In the genomic region with DNA sequence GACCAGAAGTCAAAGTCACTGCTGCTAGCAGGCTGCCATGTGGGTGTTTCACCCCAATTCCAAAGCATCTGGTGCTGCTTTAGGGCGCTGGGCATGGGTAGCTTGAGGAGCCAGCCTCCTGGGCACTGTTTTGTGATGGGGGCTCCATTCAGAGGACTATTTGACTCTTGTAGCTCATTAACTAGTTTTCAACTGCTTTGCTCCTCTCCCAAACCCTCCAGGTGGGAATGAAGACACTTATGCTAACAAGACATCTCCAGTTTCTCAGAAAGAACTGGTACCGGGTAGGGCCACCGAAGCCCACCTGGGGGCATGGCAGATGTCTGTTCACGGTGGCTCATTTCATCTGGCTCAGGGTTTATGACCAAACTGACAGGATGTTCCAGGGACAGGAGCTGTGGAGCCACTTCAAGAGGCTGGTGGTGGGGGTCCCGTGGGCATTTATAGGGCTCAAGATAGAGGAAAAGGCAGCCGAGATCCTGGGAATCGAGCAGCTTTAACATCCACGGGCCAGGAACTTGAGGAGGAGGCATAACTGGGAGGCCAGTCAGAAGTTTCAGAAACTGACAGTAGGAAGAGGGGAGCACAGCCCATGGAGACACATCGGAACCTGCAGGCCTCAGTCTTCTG, we compare ENCODE assay signal across 13 cellular contexts. TPM values are rescaled to one million over a fixed set of nuclear protein-coding genes. Genes with fewer than 3 reads are reported as not detected.
DNase-seq lines count a peak whose midpoint lies in the region; ATAC-seq and TF ChIP-seq lines count a peak whose summit lies in the region.
"Had no signal": no experiment of that assay in that cellular context is flagged by ENCODE, and none has a peak within 500 bp of the region (broad histone marks: within the 10 kb centered on the region; RNA-seq: fewer than 3 reads in every experiment).

No MANE protein-coding gene starts in this region.

- peak overlapping the region; percentile 84 for H3K27ac ChIP-seq in ACC112 (ENCODE audit: low read depth, low read length)
- H3K27ac ChIP-seq in WERI-Rb-1, result peak overlapping the region; percentile 49
- H3K27ac ChIP-seq in right cardiac atrium (ENCODE audit: low read length), result peak overlapping the region; percentile 88
- H3K27ac ChIP-seq in rectal smooth muscle tissue (ENCODE audit: low read depth, low read length), result peak overlapping the region; percentile 77
- H3K27ac ChIP-seq: BLaER1 had no signal

- H3K27me3 ChIP-seq in ACC112 (ENCODE audit: insufficient read depth, low read length), result no peaks in the 10 kb centered on the region
- H3K27me3 ChIP-seq in WERI-Rb-1 (ENCODE audit: insufficient read depth, low read depth, severe bottlenecking), result no peaks in the 10 kb centered on the region
- no peaks in the 10 kb centered on the region for H3K27me3 ChIP-seq in right cardiac atrium (ENCODE audit: control insufficient read depth, insufficient read depth)
- H3K27me3 ChIP-seq in rectal smooth muscle tissue (ENCODE audit: control insufficient read depth, insufficient read depth, low read length), result no peaks in the 10 kb centered on the region
- H3K27me3 ChIP-seq: BLaER1 had no signal

- H3K36me3 ChIP-seq in ACC112 (ENCODE audit: insufficient read depth, low read length) (peaks cover 57% of the 10 kb centered on the region), WERI-Rb-1 (peaks cover 87% of the 10 kb centered on the region), rectal smooth muscle tissue (ENCODE audit: control insufficient read depth, insufficient read depth, low read length) (peaks cover 44% of the 10 kb centered on the region)

- ATAC-seq in right cardiac atrium, result no peak
- ATAC-seq: activated CD8-positive, alpha-beta T cell treated with anti-CD3 and anti-CD28 coated beads, Interleukin-2, amount 10 ng/mL, durations not matched to agents 7 days and 5 days; stimulated activated memory B cell treated with anti-CD40 and anti-IgM and Interleukin-4, amounts not matched to agents 10 μg/mL and 1 μg/mL and 100 μg/mL, for 72 hours had no signal

- no peak for TF ChIP-seq CTCF in WERI-Rb-1 (IDR thresholded peaks at IDR 0.05; ENCODE audit: low read depth, low read length)

- WGBS in right cardiac atrium, result 75% methylated on average over 9 of the region's 9 CpGs

- peaks cover 19% of the 10 kb centered on the region for H3K79me2 ChIP-seq in ACC112 (ENCODE audit: control insufficient read depth, insufficient read depth, low read length, unreplicated experiment)

- no peaks in the 10 kb centered on the region for H3K9me3 ChIP-seq in WERI-Rb-1 (ENCODE audit: severe bottlenecking)
- H3K9me3 ChIP-seq in right cardiac atrium (ENCODE audit: control insufficient read depth, low read length), result no peaks in the 10 kb centered on the region
- H3K9me3 ChIP-seq: BLaER1 had no signal

- no peak overlapping the region for H2AFZ ChIP-seq in ACC112 (ENCODE audit: low read length, unreplicated experiment)

- no peak overlapping the region for H3K9ac ChIP-seq in rectal smooth muscle tissue (ENCODE audit: low read length)
- H3K9ac ChIP-seq: BLaER1 had no signal

- H3K4me1 ChIP-seq in ACC112 (ENCODE audit: control insufficient read depth, insufficient read depth, low read length, unreplicated experiment) (peaks cover 63% of the 10 kb centered on the region), right cardiac atrium (ENCODE audit: control insufficient read depth, insufficient read depth, low read length) (peaks cover 49% of the 10 kb centered on the region), rectal smooth muscle tissue (ENCODE audit: control insufficient read depth, insufficient read depth, low read length) (peaks cover 48% of the 10 kb centered on the region)

- H3K4me3 ChIP-seq in ACC112 (ENCODE audit: low read depth, low read length), result peak overlapping the region; percentile 24; the same call in 1 of the 2 replicates
- H3K4me3 ChIP-seq in WERI-Rb-1 (ENCODE audit: low read depth, low read length), result no peak overlapping the region
- no peak overlapping the region for H3K4me3 ChIP-seq in right cardiac atrium (ENCODE audit: low read length)
- no peak overlapping the region for H3K4me3 ChIP-seq in rectal smooth muscle tissue (ENCODE audit: low read length)
- H3K4me3 ChIP-seq: BLaER1 had no signal

- DNase-seq in WERI-Rb-1 (no peak), right cardiac atrium (peak in 1 of 3 donors; percentile 14), NOMO-1 (lab: John Stamatoyannopoulos, UW; ENCODE audit: unreplicated experiment in 2 of 2) (no peak), AG20443 (ENCODE audit: low spot score) (no peak), globus pallidus (ENCODE audit: low spot score) (no peak), MV-4-11 (lab: John Stamatoyannopoulos, UW) (no peak)
- DNase-seq: activated CD8-positive, alpha-beta T cell treated with anti-CD3 and anti-CD28 coated beads, Interleukin-2, amount 10 ng/mL, durations not matched to agents 7 days and 5 days; NCI-H1436 treated with DMSO at 0.1 percent for 48 hours had no signal

- intact Hi-C loops in right cardiac atrium (cut with DNase I), result no loop called here

RNA-seq across cellular contexts. Expression of gene AMOTL2, which starts 17.7 kb away (rescaled TPM):
- total RNA-seq in right cardiac atrium, result 10 to 100 TPM; 44.6 to 57.6 (median 47.6) TPM
- polyA plus RNA-seq in right cardiac atrium, result 22.9 TPM
- total RNA-seq: activated CD8-positive, alpha-beta T cell treated with anti-CD3 and anti-CD28 coated beads, Interleukin-2, amount 10 ng/mL, durations not matched to agents 7 days and 5 days; T-helper 1 cell treated with Interleukin-12 subunit alpha and Interleukin-12 subunit beta and Interleukin-4 antibody, amounts not matched to agents 30 ng/mL and 1 ng/mL, for 36 hours had no signal
